Comparison of ENCODE assay signal across 25 cellular contexts in genomic region chr5:72539038-72539437, GRCh38. TPM values are rescaled to one million over a fixed set of nuclear protein-coding genes. Genes with fewer than 3 reads are reported as not detected.
"Had no signal": no experiment of that assay in that cellular context is flagged by ENCODE, and none has a peak within 500 bp of the region (broad histone marks: within the 10 kb centered on the region; RNA-seq: fewer than 3 reads in every experiment).

No MANE protein-coding gene starts in this region.

- H3K4me3 ChIP-seq: SK-N-MC had no signal

- ATAC-seq: activated T-cell treated with anti-CD3 and anti-CD28 coated beads, Interleukin-2, amount 50 U/mL, for 4 hours; Right ventricle myocardium inferior had no signal

- DNase-seq: activated CD4-positive, alpha-beta memory T cell treated with anti-CD3 and anti-CD28 coated beads for 36 hours; activated CD4-positive, alpha-beta T cell treated with anti-CD3 and anti-CD28 coated beads, Interleukin-2, amount 10 ng/mL, durations not matched to agents 7 days and 5 days; activated CD4-positive, CD25-positive, alpha-beta regulatory T cell; activated CD8-positive, alpha-beta memory T cell treated with anti-CD3 and anti-CD28 coated beads for 24 hours; activated effector memory CD4-positive, alpha-beta T cell treated with anti-CD3 and anti-CD28 coated beads, Interleukin-2, amount 50 U/mL, for 16 hours; activated naive CD4-positive, alpha-beta T cell treated with Interleukin-2 at 50 U/mL for 16 hours; activated T-cell treated with anti-CD3 and anti-CD28 coated beads, Interleukin-2, amount 50 U/mL, for 4 hours; amygdala; Kasumi-1; KBM-7; NCI-H1048; NCI-H1417; NCI-H1694; NCI-H2081; NCI-H2171 treated with DMSO at 0.1 percent for 48 hours; NCI-H226; NCI-H526; RPMI8226; T-helper 1 cell had no signal

RNA-seq across cellular contexts. Expression of gene ZNF366, which starts 31.8 kb away (rescaled TPM):
- total RNA-seq: activated CD4-positive, alpha-beta memory T cell treated with anti-CD3 and anti-CD28 coated beads for 36 hours; activated CD4-positive, alpha-beta T cell treated with anti-CD3 and anti-CD28 coated beads, Interleukin-2, amount 10 ng/mL, durations not matched to agents 7 days and 5 days; activated T-cell treated with anti-CD3 and anti-CD28 coated beads, Interleukin-2, amount 50 U/mL, for 4 hours; astrocyte; NCI-H460; OCI-LY7; T-helper 2 cell treated with Interferon-gamma antibody and Interleukin-4, amounts not matched to agents 100 ng/mL and 5 ng/mL, for 36 hours had no signal
